Comparison of ENCODE assay signal across 31 cellular contexts in the genomic region with DNA sequence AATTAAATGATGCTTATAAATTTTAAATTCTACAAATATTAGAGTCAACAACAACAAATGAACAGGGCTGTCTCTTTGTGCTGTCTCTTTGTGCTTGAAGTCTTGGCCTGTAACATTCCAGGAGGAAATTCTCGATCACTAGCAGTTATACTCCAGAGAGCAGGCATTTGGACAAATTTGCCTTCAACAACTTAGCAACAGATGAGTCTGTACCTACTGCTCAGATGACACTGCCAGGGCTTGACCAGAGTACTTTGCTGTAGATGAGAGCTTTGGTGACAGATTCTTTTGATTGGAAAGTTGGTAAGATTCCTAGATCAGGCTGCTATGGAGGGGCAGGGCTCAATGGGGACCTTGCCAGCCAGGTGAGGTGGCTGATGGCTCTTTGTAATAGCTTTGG.
"Had no signal": no experiment of that assay in that cellular context is flagged by ENCODE, and none has a peak within 500 bp of the region (broad histone marks: within the 10 kb centered on the region; RNA-seq: fewer than 3 reads in every experiment).

No MANE protein-coding gene starts in this region.

- FAIRE-seq: colon had no signal

- H3K27me3 ChIP-seq: ascending aorta, breast epithelium, cardiac muscle cell, esophagus muscularis mucosa, foreskin keratinocyte, gastrocnemius medialis, heart left ventricle had no signal

- H3K9me3 ChIP-seq: ascending aorta, gastrocnemius medialis had no signal

- H3K27ac ChIP-seq: ascending aorta, breast epithelium, cardiac muscle cell, esophagus muscularis mucosa, foreskin keratinocyte, gastrocnemius medialis, heart left ventricle had no signal

- DNase-seq: activated CD4-positive, alpha-beta memory T cell treated with anti-CD3 and anti-CD28 coated beads for 36 hours; activated CD4-positive, alpha-beta T cell treated with anti-CD3 and anti-CD28 coated beads for 36 hours; activated CD4-positive, alpha-beta T cell treated with anti-CD3 and anti-CD28 coated beads, Interleukin-2, amount 10 ng/mL, durations not matched to agents 24 days and 14 days; activated CD4-positive, CD25-positive, alpha-beta regulatory T cell; activated CD4-positive, CD25-positive, alpha-beta regulatory T cell treated with anti-CD3 and anti-CD28 coated beads, Interleukin-2, amount 50 U/mL, for 72 hours; activated CD8-positive, alpha-beta memory T cell treated with anti-CD3 and anti-CD28 coated beads, Interleukin-2, amount 10 ng/mL, durations not matched to agents 7 days and 5 days; activated CD8-positive, alpha-beta memory T cell treated with anti-CD3 and anti-CD28 coated beads, Interleukin-2, amount 50 U/mL, for 4 hours; activated CD8-positive, alpha-beta T cell treated with anti-CD3 and anti-CD28 coated beads, Interleukin-2, amount 10 ng/mL, durations not matched to agents 7 days and 5 days; activated gamma-delta T cell; activated naive CD4-positive, alpha-beta T cell; activated naive CD4-positive, alpha-beta T cell treated with anti-CD3 and anti-CD28 coated beads, Interleukin-2, amount 10 ng/mL, durations not matched to agents 7 days and 5 days; activated naive CD8-positive, alpha-beta T cell treated with anti-CD3 and anti-CD28 coated beads, Interleukin-2, amount 10 ng/mL, durations not matched to agents 7 days and 5 days; activated T-cell treated with anti-CD3 and anti-CD28 coated beads, Interleukin-2, amount 50 U/mL, for 1 hour; activated T-cell treated with anti-CD3 and anti-CD28 coated beads, Interleukin-2, amount 50 U/mL, for 48 hours; central memory CD4-positive, alpha-beta T cell; cortex of kidney; dermis blood vessel endothelial cell; effector CD4-positive, alpha-beta T cell; effector memory CD8-positive, alpha-beta T cell; erythroblast; foreskin keratinocyte; gastrocnemius medialis; glutamatergic neuron; heart left ventricle; T-helper 2 cell had no signal

- H3K4me3 ChIP-seq: ascending aorta, breast epithelium, cardiac muscle cell, esophagus muscularis mucosa, gastrocnemius medialis, heart left ventricle had no signal

- H3K36me3 ChIP-seq: ascending aorta, breast epithelium, cardiac muscle cell, esophagus muscularis mucosa, gastrocnemius medialis, heart left ventricle had no signal

- ATAC-seq: activated CD4-positive, alpha-beta T cell treated with anti-CD3 and anti-CD28 coated beads for 36 hours; activated CD8-positive, alpha-beta memory T cell treated with anti-CD3 and anti-CD28 coated beads, Interleukin-2, amount 10 ng/mL, durations not matched to agents 7 days and 5 days; activated CD8-positive, alpha-beta T cell treated with anti-CD3 and anti-CD28 coated beads, Interleukin-2, amount 10 ng/mL, durations not matched to agents 7 days and 5 days; activated naive CD4-positive, alpha-beta T cell treated with anti-CD3 and anti-CD28 coated beads, Interleukin-2, amount 50 U/mL, for 72 hours; effector memory CD8-positive, alpha-beta T cell; foreskin keratinocyte; gastrocnemius medialis; heart left ventricle had no signal

- H3K4me1 ChIP-seq: ascending aorta, breast epithelium, esophagus muscularis mucosa, foreskin keratinocyte, gastrocnemius medialis, heart left ventricle had no signal
